Comparison of ENCODE assay signal across 15 cellular contexts in the genomic region with DNA sequence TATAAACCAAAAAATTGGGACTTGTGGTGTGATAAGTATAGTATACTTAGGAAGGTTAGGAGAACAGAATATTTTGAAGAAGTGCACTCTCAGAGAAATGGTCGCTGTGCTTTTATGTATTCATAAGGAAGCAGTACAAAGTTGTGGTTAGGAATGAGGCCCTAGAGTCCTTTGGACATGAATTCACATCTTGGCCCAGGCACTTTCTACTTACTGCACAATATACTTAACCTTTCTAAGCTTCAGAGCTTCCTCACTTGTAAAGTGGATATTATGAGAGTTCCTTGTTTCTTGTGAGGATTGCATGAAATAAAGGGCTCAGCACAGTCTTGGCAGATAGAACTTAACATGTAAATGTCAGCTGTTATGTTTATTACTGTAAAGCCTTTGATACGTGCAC.
"Had no signal": no experiment of that assay in that cellular context is flagged by ENCODE, and none has a peak within 500 bp of the region (broad histone marks: within the 10 kb centered on the region; RNA-seq: fewer than 3 reads in every experiment).

No MANE protein-coding gene starts in this region.

- H3K36me3 ChIP-seq: heart right ventricle, neural progenitor cell, pancreas, tibial nerve, WERI-Rb-1 had no signal

- H3K27ac ChIP-seq: neural progenitor cell, pancreas, tibial nerve, WERI-Rb-1 had no signal

- H3K4me3 ChIP-seq: heart right ventricle, neural progenitor cell, pancreas, tibial nerve had no signal

- DNase-seq: activated CD4-positive, alpha-beta T cell treated with anti-CD3 and anti-CD28 coated beads for 36 hours; activated CD8-positive, alpha-beta memory T cell treated with anti-CD3 and anti-CD28 coated beads, Interleukin-2, amount 50 U/mL, for 4 hours; activated CD8-positive, alpha-beta T cell treated with anti-CD3 and anti-CD28 coated beads for 36 hours; activated gamma-delta T cell treated with Interleukin-2 at 50 U/mL for 16 hours; activated naive CD8-positive, alpha-beta T cell treated with anti-CD3 and anti-CD28 coated beads, Interleukin-2, amount 10 ng/mL, durations not matched to agents 7 days and 5 days; activated T-cell treated with anti-CD3 and anti-CD28 coated beads, Interleukin-2, amount 50 U/mL, for 72 hours; aorta; heart right ventricle; left ventricle myocardium superior; pancreas; small intestine; T-helper 9 cell; WERI-Rb-1 had no signal

- H3K4me1 ChIP-seq: neural progenitor cell had no signal

- ATAC-seq: activated CD4-positive, alpha-beta T cell treated with anti-CD3 and anti-CD28 coated beads for 36 hours; activated CD8-positive, alpha-beta T cell treated with anti-CD3 and anti-CD28 coated beads for 36 hours; activated T-cell treated with anti-CD3 and anti-CD28 coated beads, Interleukin-2, amount 50 U/mL, for 72 hours; left ventricle myocardium superior; pancreas had no signal

- H3K27me3 ChIP-seq: heart right ventricle, neural progenitor cell, pancreas, tibial nerve had no signal

- H3K9me3 ChIP-seq: heart right ventricle, pancreas, tibial nerve had no signal
